Comparison of ENCODE assay signal across 37 cellular contexts in the genomic region with DNA sequence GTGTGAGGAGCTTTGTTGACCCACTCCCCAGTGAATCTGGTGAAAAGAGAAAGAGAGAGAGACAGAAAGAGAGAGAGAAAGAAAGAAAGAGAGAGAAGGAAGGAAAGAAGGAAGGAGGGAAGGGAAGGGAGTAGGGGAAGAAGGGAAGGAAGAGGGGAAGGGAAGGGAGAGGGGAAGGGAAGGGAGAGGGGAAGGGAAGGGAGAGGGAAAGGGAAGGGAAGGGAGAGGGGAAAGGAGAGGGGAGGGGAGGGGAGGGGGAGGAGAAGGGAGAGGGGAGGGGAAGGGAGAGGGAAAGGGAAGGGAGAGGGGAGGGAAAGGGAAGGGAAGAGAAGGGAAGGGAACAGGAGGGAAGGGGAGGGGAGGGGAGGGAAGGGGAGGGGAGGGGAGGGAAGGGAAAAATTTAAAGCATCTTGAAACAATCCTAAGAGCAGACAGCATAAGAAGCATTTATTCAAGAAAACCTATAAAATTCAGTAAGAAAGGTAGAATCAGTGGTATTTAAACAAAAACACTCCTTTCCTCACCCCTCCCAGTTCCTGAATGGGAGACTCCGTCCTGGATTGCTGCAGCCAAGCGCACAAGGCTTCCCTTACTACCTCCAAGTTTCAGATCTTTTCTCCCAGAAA.
"Had no signal": no experiment of that assay in that cellular context is flagged by ENCODE, and none has a peak within 500 bp of the region (broad histone marks: within the 10 kb centered on the region; RNA-seq: fewer than 3 reads in every experiment).

No MANE protein-coding gene starts in this region.

- DNase-seq: activated B cell treated with CpG ODN at 0.5 μM for 24 hours; activated CD4-positive, alpha-beta memory T cell treated with anti-CD3 and anti-CD28 coated beads for 36 hours; activated CD4-positive, alpha-beta T cell treated with anti-CD3 and anti-CD28 coated beads for 4 hours; activated CD4-positive, alpha-beta T cell treated with anti-CD3 and anti-CD28 coated beads, Interleukin-2, amount 10 ng/mL, durations not matched to agents 24 days and 14 days; activated CD4-positive, alpha-beta T cell treated with anti-CD3 and anti-CD28 coated beads, Interleukin-2, amount 50 U/mL, for 1 hour; activated CD4-positive, alpha-beta T cell treated with anti-CD3 and anti-CD28 coated beads, Interleukin-2, amount 50 U/mL, for 4 hours; activated CD4-positive, CD25-positive, alpha-beta regulatory T cell treated with anti-CD3 and anti-CD28 coated beads, Interleukin-2, amount 50 U/mL, for 72 hours; activated CD8-positive, alpha-beta memory T cell treated with anti-CD3 and anti-CD28 coated beads, Interleukin-2, amount 50 U/mL, for 4 hours; activated CD8-positive, alpha-beta T cell treated with anti-CD3 and anti-CD28 coated beads for 36 hours; activated effector memory CD4-positive, alpha-beta T cell treated with anti-CD3 and anti-CD28 coated beads, Interleukin-2, amount 50 U/mL, for 16 hours; activated gamma-delta T cell treated with Interleukin-2 at 50 U/mL for 16 hours; activated naive CD4-positive, alpha-beta T cell; activated naive CD4-positive, alpha-beta T cell treated with anti-CD3 and anti-CD28 coated beads for 36 hours; activated naive CD4-positive, alpha-beta T cell treated with anti-CD3 and anti-CD28 coated beads, Interleukin-2, amount 50 U/mL, for 16 hours; activated naive CD8-positive, alpha-beta T cell treated with anti-CD3 and anti-CD28 coated beads for 36 hours; activated T-cell treated with anti-CD3 and anti-CD28 coated beads for 4 hours; activated T-cell treated with anti-CD3 and anti-CD28 coated beads, Interleukin-2, amount 50 U/mL, for 1 hour; activated T-cell treated with anti-CD3 and anti-CD28 coated beads, Interleukin-2, amount 50 U/mL, for 4 hours; activated T-cell treated with anti-CD3 and anti-CD28 coated beads, Interleukin-2, amount 50 U/mL, for 72 hours; adrenal gland; amniotic stem cell; aorta; body of pancreas; brain microvascular endothelial cell; central memory CD4-positive, alpha-beta T cell; T-helper 1 cell; T-helper 2 cell; T-helper 9 cell had no signal

- H3K27me3 Mint-ChIP-seq: activated B cell treated with CpG ODN at 0.5 μM for 24 hours; activated CD4-positive, alpha-beta memory T cell treated with anti-CD3 and anti-CD28 coated beads for 36 hours; activated CD4-positive, alpha-beta T cell treated with anti-CD3 and anti-CD28 coated beads, Interleukin-2, amount 10 ng/mL, durations not matched to agents 24 days and 14 days; activated CD8-positive, alpha-beta T cell treated with anti-CD3 and anti-CD28 coated beads for 36 hours; activated naive CD8-positive, alpha-beta T cell treated with anti-CD3 and anti-CD28 coated beads for 36 hours; activated T-helper 17 cell treated with anti-CD3 and anti-CD28 coated beads, Interleukin-2, amount 50 U/mL, for 72 hours had no signal

- H3K27me3 ChIP-seq: adrenal gland, body of pancreas, brain microvascular endothelial cell, breast epithelium had no signal

- H3K4me1 Mint-ChIP-seq: activated B cell treated with CpG ODN at 0.5 μM for 24 hours; activated CD4-positive, alpha-beta T cell treated with anti-CD3 and anti-CD28 coated beads, Interleukin-2, amount 10 ng/mL, durations not matched to agents 24 days and 14 days; activated naive CD8-positive, alpha-beta T cell treated with anti-CD3 and anti-CD28 coated beads for 36 hours; activated T-helper 17 cell treated with anti-CD3 and anti-CD28 coated beads, Interleukin-2, amount 50 U/mL, for 72 hours had no signal

- H3K36me3 Mint-ChIP-seq: activated CD4-positive, alpha-beta memory T cell treated with anti-CD3 and anti-CD28 coated beads for 36 hours; activated naive CD8-positive, alpha-beta T cell treated with anti-CD3 and anti-CD28 coated beads for 36 hours had no signal

- FAIRE-seq: astrocyte, TTC549 had no signal

- H3K4me3 Mint-ChIP-seq: activated B cell treated with CpG ODN at 0.5 μM for 24 hours; activated CD4-positive, alpha-beta memory T cell treated with anti-CD3 and anti-CD28 coated beads for 36 hours; activated CD4-positive, alpha-beta T cell treated with anti-CD3 and anti-CD28 coated beads, Interleukin-2, amount 10 ng/mL, durations not matched to agents 24 days and 14 days; activated CD8-positive, alpha-beta T cell treated with anti-CD3 and anti-CD28 coated beads for 36 hours; activated naive CD4-positive, alpha-beta T cell treated with anti-CD3 and anti-CD28 coated beads for 36 hours; activated naive CD8-positive, alpha-beta T cell treated with anti-CD3 and anti-CD28 coated beads for 36 hours; activated T-cell treated with anti-CD3 and anti-CD28 coated beads, Interleukin-2, amount 50 U/mL, for 4 hours; activated T-cell treated with anti-CD3 and anti-CD28 coated beads, Interleukin-2, amount 50 U/mL, for 72 hours; activated T-helper 1 cell treated with anti-CD3 and anti-CD28 coated beads, Interleukin-12 subunit alpha, Interleukin-12 subunit beta, Interleukin-2, Interleukin-4 antibody, amounts not matched to agents 30 ng/mL and 10 ng/mL and 1 ng/mL, durations not matched to agents 14 hours and 24 hours and 36 hours; activated T-helper 17 cell treated with anti-CD3 and anti-CD28 coated beads, Interleukin-2, amount 50 U/mL, for 72 hours; T-helper 1 cell treated with Interleukin-12 subunit alpha and Interleukin-12 subunit beta and Interleukin-4 antibody, amounts not matched to agents 30 μg/mL and 1 μg/mL, for 36 hours; T-helper 2 cell treated with Interferon-gamma antibody and Interleukin-4, amounts not matched to agents 5 μg/mL and 100 μg/mL, for 36 hours had no signal

- ATAC-seq: activated CD8-positive, alpha-beta T cell treated with anti-CD3 and anti-CD28 coated beads for 36 hours; activated naive CD4-positive, alpha-beta T cell treated with anti-CD3 and anti-CD28 coated beads, Interleukin-2, amount 50 U/mL, for 72 hours; activated T-cell treated with anti-CD3 and anti-CD28 coated beads, Interleukin-2, amount 50 U/mL, for 4 hours; activated T-cell treated with anti-CD3 and anti-CD28 coated beads, Interleukin-2, amount 50 U/mL, for 72 hours; activated T-helper 17 cell treated with anti-CD3 and anti-CD28 coated beads, Interleukin-2, amount 50 U/mL, for 72 hours; body of pancreas had no signal

- H3K4me1 ChIP-seq: adrenal gland, body of pancreas, breast epithelium had no signal

- H3K27ac ChIP-seq: adrenal gland, body of pancreas, brain microvascular endothelial cell, breast epithelium, VCaP had no signal

- H3K4me3 ChIP-seq: adrenal gland, body of pancreas, breast epithelium had no signal

- H3K9me3 ChIP-seq: adrenal gland, body of pancreas, breast epithelium had no signal

- H3K36me3 ChIP-seq: adrenal gland, brain microvascular endothelial cell, breast epithelium had no signal

- H3K27ac Mint-ChIP-seq: activated B cell treated with CpG ODN at 0.5 μM for 24 hours; activated CD4-positive, alpha-beta memory T cell treated with anti-CD3 and anti-CD28 coated beads for 36 hours; activated CD4-positive, alpha-beta T cell treated with anti-CD3 and anti-CD28 coated beads, Interleukin-2, amount 10 ng/mL, durations not matched to agents 24 days and 14 days; activated CD8-positive, alpha-beta T cell treated with anti-CD3 and anti-CD28 coated beads for 36 hours; activated naive CD4-positive, alpha-beta T cell treated with anti-CD3 and anti-CD28 coated beads for 36 hours; activated naive CD4-positive, alpha-beta T cell treated with anti-CD3 and anti-CD28 coated beads, Interleukin-2, amount 50 U/mL, for 72 hours; activated naive CD8-positive, alpha-beta T cell treated with anti-CD3 and anti-CD28 coated beads for 36 hours; activated T-cell treated with anti-CD3 and anti-CD28 coated beads, Interleukin-2, amount 50 U/mL, for 72 hours; activated T-helper 1 cell treated with anti-CD3 and anti-CD28 coated beads, Interleukin-12 subunit alpha, Interleukin-12 subunit beta, Interleukin-2, Interleukin-4 antibody, amounts not matched to agents 30 ng/mL and 10 ng/mL and 1 ng/mL, durations not matched to agents 14 hours and 24 hours and 36 hours; activated T-helper 17 cell treated with anti-CD3 and anti-CD28 coated beads, Interleukin-2, amount 50 U/mL, for 72 hours; T-helper 1 cell treated with Interleukin-12 subunit alpha and Interleukin-12 subunit beta and Interleukin-4 antibody, amounts not matched to agents 30 μg/mL and 1 μg/mL, for 36 hours; T-helper 2 cell treated with Interferon-gamma antibody and Interleukin-4, amounts not matched to agents 5 μg/mL and 100 μg/mL, for 36 hours had no signal
